16 cellular contexts compared by ENCODE assay signal in the genomic region with DNA sequence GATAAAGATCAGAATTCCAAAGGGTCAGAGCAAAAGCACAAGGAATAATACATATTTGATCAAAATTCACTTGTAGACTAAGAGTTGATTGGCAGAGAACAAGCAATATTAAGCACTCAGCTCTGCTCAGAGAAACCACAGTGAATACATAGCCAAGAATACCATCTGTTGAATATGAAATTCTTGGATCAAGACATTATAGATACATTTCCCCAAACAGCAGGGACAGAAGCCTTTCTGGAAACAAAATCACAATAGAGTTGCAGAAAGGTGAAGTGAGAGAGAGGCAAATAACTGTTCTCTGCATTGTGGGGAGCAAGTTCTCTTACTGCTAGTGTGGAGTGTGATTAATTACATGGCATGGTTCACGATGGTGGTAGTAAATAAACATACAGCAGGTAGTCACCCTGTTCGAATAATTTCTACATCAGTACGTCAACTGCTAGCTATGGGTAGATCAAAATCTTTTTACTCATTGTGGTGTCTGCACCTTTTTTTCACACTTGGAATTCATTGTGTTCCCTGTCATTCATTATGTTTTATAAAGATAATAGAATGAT.
DNase-seq lines count a peak whose midpoint lies in the region; ATAC-seq, FAIRE-seq and TF ChIP-seq lines count a peak whose summit lies in the region.
"Had no signal": no experiment of that assay in that cellular context is flagged by ENCODE, and none has a peak within 500 bp of the region (broad histone marks: within the 10 kb centered on the region; RNA-seq: fewer than 3 reads in every experiment).

No MANE protein-coding gene starts in this region.

- no peak for TF ChIP-seq POLR2A in upper lobe of left lung (IDR thresholded peaks at IDR 0.05)
- no peak for TF ChIP-seq POLR2A in GM12892 (IDR thresholded peaks at IDR 0.05; ENCODE audit: low read depth, low read length)

- no peak for TF ChIP-seq CTCF in cardiac muscle cell (IDR thresholded peaks at IDR 0.05; ENCODE audit: low read depth, low read length)
- TF ChIP-seq CTCF in heart right ventricle (IDR thresholded peaks at IDR 0.05): no peak
- TF ChIP-seq CTCF in upper lobe of left lung (IDR thresholded peaks at IDR 0.05): no peak

- ATAC-seq in heart right ventricle (no peak), aorta (ENCODE audit: low FRiP score) (no peak), upper lobe of left lung (ENCODE audit: low FRiP score in 2 of 2) (no peak)
- ATAC-seq: PC-3 had no signal

- peaks cover 63% of the 10 kb centered on the region for H3K4me1 ChIP-seq in cardiac muscle cell (ENCODE audit: low read depth)
- peaks cover 0 to 35% (median 5%) of the 10 kb centered on the region in 9 donors for H3K4me1 ChIP-seq in heart right ventricle
- H3K4me1 ChIP-seq in aorta (ENCODE audit: control insufficient read depth in 1 of 2, insufficient read depth in 2 of 2, low read length in 2 of 2): peaks cover 3 to 4% of the 10 kb centered on the region in 2 donors
- peaks cover 0 to 4% (median 0%) of the 10 kb centered on the region in 4 donors for H3K4me1 ChIP-seq in upper lobe of left lung
- H3K4me1 ChIP-seq: HAP-1 had no signal

- 70 to 79% methylated on average over 3 of the region's 3 CpGs for WGBS in heart right ventricle, 2 donors
- WGBS in aorta, 2 donors: 8 to 24% methylated on average over 3 of the region's 3 CpGs
- WGBS in upper lobe of left lung, 2 donors: 59 to 78% methylated on average over 3 of the region's 3 CpGs

- no peak overlapping the region for H3K4me3 ChIP-seq in cardiac muscle cell
- no peak overlapping the region for H3K4me3 ChIP-seq in heart right ventricle
- H3K4me3 ChIP-seq in aorta (ENCODE audit: low read length in 2 of 2): no peak overlapping the region
- no peak overlapping the region for H3K4me3 ChIP-seq in upper lobe of left lung
- H3K4me3 ChIP-seq: HAP-1 had no signal

- FAIRE-seq in GM12892 (lab: Jason Lieb, UNC): no peak
- FAIRE-seq: GM18507 had no signal

- H3K27ac ChIP-seq in cardiac muscle cell (peak overlapping the region; percentile 87), heart right ventricle (peak overlapping the region in 4 of 10 donors; percentile 25 to 85 (median 84)), aorta (ENCODE audit: low read depth in 1 of 2, low read length in 2 of 2) (peak overlapping the region; percentile 49 to 63), upper lobe of left lung (no peak overlapping the region)

- no peaks in the 10 kb centered on the region for H3K9me3 ChIP-seq in cardiac muscle cell (ENCODE audit: low read depth)
- peaks cover 0 to 5% (median 0%) of the 10 kb centered on the region in 11 donors for H3K9me3 ChIP-seq in heart right ventricle
- H3K9me3 ChIP-seq in aorta (ENCODE audit: control insufficient read depth, low read length): no peaks in the 10 kb centered on the region
- H3K9me3 ChIP-seq in upper lobe of left lung: no peaks in the 10 kb centered on the region
- H3K9me3 ChIP-seq: Caco-2, HAP-1 had no signal

- TF ChIP-seq EP300 in upper lobe of left lung (IDR thresholded peaks at IDR 0.05): no peak

- DNase-seq in cardiac muscle cell (ENCODE audit: low read depth in 1 of 2, low spot score in 1 of 2): no peak
- no peak for DNase-seq in heart right ventricle
- DNase-seq in NCI-H69 (lab: John Stamatoyannopoulos, UW): peak; percentile 69
- peak; percentile 24 for DNase-seq in dedifferentiated amniotic fluid mesenchymal stem cell (ENCODE audit: extremely low spot score)
- DNase-seq in aorta: no peak
- no peak for DNase-seq in NCI-H226
- no peak for DNase-seq in upper lobe of left lung
- DNase-seq in GM12892 (ENCODE audit: insufficient read length): no peak
- DNase-seq: Caco-2, MV-4-11, NCI-H187, NCI-H2171, NCI-H526 treated with DMSO at 0.1 percent for 48 hours, PC-3 had no signal

- intact Hi-C loops in heart right ventricle (cut with DNase I) (no loop called here), aorta (cut with DNase I) (loop anchor here (5.0 to 10.0 kb wide), 2 partner anchors 362 to 365 kb away; partner anchors contain the start of gene PCDH7 (in 2 of the 2))

- no peaks in the 10 kb centered on the region for H3K27me3 ChIP-seq in cardiac muscle cell
- no peaks in the 10 kb centered on the region for H3K27me3 ChIP-seq in heart right ventricle
- no peaks in the 10 kb centered on the region for H3K27me3 ChIP-seq in aorta (ENCODE audit: control insufficient read depth in 1 of 2, insufficient read depth in 2 of 2, low read length in 1 of 2)
- H3K27me3 ChIP-seq in upper lobe of left lung: no peaks in the 10 kb centered on the region

- H3K36me3 ChIP-seq in cardiac muscle cell: no peaks in the 10 kb centered on the region
- H3K36me3 ChIP-seq in heart right ventricle: no peaks in the 10 kb centered on the region
- no peaks in the 10 kb centered on the region for H3K36me3 ChIP-seq in aorta (ENCODE audit: control insufficient read depth in 1 of 2, insufficient read depth in 2 of 2, low read length in 1 of 2)
- H3K36me3 ChIP-seq in upper lobe of left lung: no peaks in the 10 kb centered on the region
- H3K36me3 ChIP-seq: HAP-1 had no signal

Comparison
In these comparisons a context has a peak if more than half of its experiments do, and no peak if none do; other contexts are left out.
1. DNase-seq: peak in NCI-H69 (single experiment) and dedifferentiated amniotic fluid mesenchymal stem cell (single experiment); none in cardiac muscle cell (0 of 2), heart right ventricle (0 of 2), aorta (0 of 2), NCI-H226 (single experiment), upper lobe of left lung (0 of 2) and GM12892 (single experiment).
2. H3K27ac ChIP-seq: peak in cardiac muscle cell (single experiment) and aorta (2 of 2); none in upper lobe of left lung (0 of 4).
3. intact Hi-C loops: an anchor here in aorta (5.0 to 10.0 kb wide); none called in heart right ventricle.